ENCODE assay signal across 27 cellular contexts in genomic region chr19:732325-733069, GRCh38. TPM values are rescaled to one million over a fixed set of nuclear protein-coding genes. Genes with fewer than 3 reads are reported as not detected.
DNase-seq lines count a peak whose midpoint lies in the region; FAIRE-seq and TF ChIP-seq lines count a peak whose summit lies in the region.
"Had no signal": no experiment of that assay in that cellular context is flagged by ENCODE, and none has a peak within 500 bp of the region (broad histone marks: within the 10 kb centered on the region; RNA-seq: fewer than 3 reads in every experiment).

No MANE protein-coding gene starts in this region.

- H2BK15ac ChIP-seq in mesenchymal stem cell (ENCODE audit: low read depth, poor library complexity, severe bottlenecking), result no peak overlapping the region

- H4K8ac ChIP-seq in mesenchymal stem cell (ENCODE audit: low read length), result no peak overlapping the region

- no peak for TF ChIP-seq POLR2A in GM12892 (IDR thresholded peaks at IDR 0.05; ENCODE audit: low read depth, low read length)
- no peak for TF ChIP-seq POLR2A in vagina (IDR thresholded peaks at IDR 0.05)

- H3K23ac ChIP-seq in mesenchymal stem cell (ENCODE audit: low read length in 2 of 2), result no peak overlapping the region

- H3K27ac ChIP-seq in BLaER1 (peak overlapping the region; percentile 23), mesenchymal stem cell (ENCODE audit: low read length, poor library complexity, severe bottlenecking) (no peak overlapping the region), vagina (no peak overlapping the region), colonic mucosa (no peak overlapping the region)
- H3K27ac ChIP-seq: C4-2B had no signal

- H3K4me3 ChIP-seq in BLaER1 (no peak overlapping the region), mesenchymal stem cell (ENCODE audit: insufficient read depth in 1 of 2, low read depth in 1 of 2, low read length in 2 of 2) (no peak overlapping the region), vagina (no peak overlapping the region), colonic mucosa (no peak overlapping the region)
- H3K4me3 ChIP-seq: MG63 had no signal

- H3K27me3 ChIP-seq in BLaER1 (no peaks in the 10 kb centered on the region), mesenchymal stem cell (ENCODE audit: control insufficient read depth in 1 of 2, insufficient read depth in 1 of 2, low read length in 2 of 2) (no peaks in the 10 kb centered on the region), vagina (no peaks in the 10 kb centered on the region), colonic mucosa (no peaks in the 10 kb centered on the region)
- H3K27me3 ChIP-seq: MG63 had no signal

- H3K4me1 ChIP-seq in BLaER1 (peaks cover 78% of the 10 kb centered on the region), mesenchymal stem cell (ENCODE audit: control insufficient read depth, insufficient read depth, low read depth, low read length) (peaks cover 11% of the 10 kb centered on the region), vagina (no peaks in the 10 kb centered on the region), colonic mucosa (no peaks in the 10 kb centered on the region)
- H3K4me1 ChIP-seq: Caco-2 had no signal

- H2AK5ac ChIP-seq in mesenchymal stem cell (ENCODE audit: low read length, severe bottlenecking), result no peak overlapping the region

- H4K91ac ChIP-seq in mesenchymal stem cell (ENCODE audit: low read length), result peak overlapping the region; percentile 55

- no peak overlapping the region for H2BK12ac ChIP-seq in mesenchymal stem cell (ENCODE audit: low read length in 2 of 2)

- H4K20me1 ChIP-seq in BLaER1, result peaks cover 23% of the 10 kb centered on the region

- H2BK120ac ChIP-seq in mesenchymal stem cell (ENCODE audit: low read depth, low read length), result no peak overlapping the region

- H3K9me3 ChIP-seq in BLaER1 (no peaks in the 10 kb centered on the region), mesenchymal stem cell (ENCODE audit: control insufficient read depth, low read length) (no peaks in the 10 kb centered on the region), vagina (no peaks in the 10 kb centered on the region), colonic mucosa (no peaks in the 10 kb centered on the region)
- H3K9me3 ChIP-seq: Caco-2, MG63, SK-N-SH had no signal

- no peaks in the 10 kb centered on the region for H3K79me1 ChIP-seq in mesenchymal stem cell (replicated peaks; ENCODE audit: low read length, poor library complexity, severe bottlenecking)

- H3K9ac ChIP-seq in BLaER1 (no peak overlapping the region), mesenchymal stem cell (ENCODE audit: low read length) (no peak overlapping the region), colonic mucosa (ENCODE audit: low read depth in 2 of 2, low read length in 2 of 2) (no peak overlapping the region)
- H3K9ac ChIP-seq: SK-N-SH had no signal

- H3K18ac ChIP-seq in mesenchymal stem cell (ENCODE audit: low read depth in 1 of 2, low read length in 2 of 2), result no peak overlapping the region

- no peak overlapping the region for H3K4ac ChIP-seq in mesenchymal stem cell (ENCODE audit: low read depth in 1 of 2, low read length in 2 of 2)

- H3K36me3 ChIP-seq in BLaER1, result peaks cover 58% of the 10 kb centered on the region
- peaks cover 14 to 44% of the 10 kb centered on the region in 2 experiments for H3K36me3 ChIP-seq in mesenchymal stem cell (ENCODE audit: control insufficient read depth in 1 of 2, insufficient read depth in 2 of 2, low read depth in 1 of 2, low read length in 2 of 2)
- no peaks in the 10 kb centered on the region for H3K36me3 ChIP-seq in vagina
- H3K36me3 ChIP-seq in colonic mucosa, result no peaks in the 10 kb centered on the region
- H3K36me3 ChIP-seq: MG63 had no signal

- H3K14ac ChIP-seq in mesenchymal stem cell (ENCODE audit: low read length in 2 of 2), result no peak overlapping the region

- peak overlapping the region; percentile 46 for H3K4me2 ChIP-seq in BLaER1
- H3K4me2 ChIP-seq in mesenchymal stem cell (ENCODE audit: low read length, poor library complexity, severe bottlenecking), result no peak overlapping the region
- H3K4me2 ChIP-seq: SK-N-SH had no signal

- no peak overlapping the region for H2AFZ ChIP-seq in mesenchymal stem cell (ENCODE audit: low read depth, low read length)

- intact Hi-C loops in vagina (cut with DNase I) (loop anchor here (5.0 kb wide), 1 partner anchor 65 kb away; no protein-coding TSS in a partner anchor), colonic mucosa (cut with DNase I) (loop anchor here (1.0 to 5.0 kb wide), 2 partner anchors 68 to 150 kb away; no protein-coding TSS in a partner anchor)

- peak; percentile 24 for FAIRE-seq in GM12892 (lab: Jason Lieb, UNC)
- FAIRE-seq: A204.1, G401.6, GM12891, GM19239, HTR-8/SVneo, RCC 7860 had no signal

- no peak for TF ChIP-seq CTCF in vagina (IDR thresholded peaks at IDR 0.05)
- no peak for TF ChIP-seq CTCF in colonic mucosa (IDR thresholded peaks at IDR 0.05)

- no peak overlapping the region for H2BK5ac ChIP-seq in mesenchymal stem cell (ENCODE audit: low read depth, low read length, poor library complexity, severe bottlenecking)

- 88% methylated on average over 20 of the region's 20 CpGs for WGBS in mesenchymal stem cell

- DNase-seq in GM12892 (ENCODE audit: insufficient read length), result no peak
- peak; percentile 50 for DNase-seq in UCSD-AML1 (lab: John Stamatoyannopoulos, UW; ENCODE audit: unreplicated experiment)
- no peak for DNase-seq in mesenchymal stem cell
- DNase-seq in vagina (ENCODE audit: extremely low spot score in 2 of 2), result no peak
- DNase-seq in OCI-M2 (lab: John Stamatoyannopoulos, UW; ENCODE audit: unreplicated experiment), result no peak
- DNase-seq in colonic mucosa, result no peak
- DNase-seq: AML-193, Caco-2, H9, KBM-7, MG63, NCI-H2029, NCI-H446, NCI-H526 treated with DMSO at 0.1 percent for 48 hours, OCI-M1, SK-N-SH, SW 1271 had no signal

RNA-seq across cellular contexts. Expression of gene MISP, which starts 18.4 kb away (rescaled TPM):
- not detected for polyA plus RNA-seq in GM12892 (2012; ENCODE audit: missing spikeins)
- 0.06 TPM for polyA plus RNA-seq in mesenchymal stem cell (2013, experiment 1 of 2)
- 0.01 TPM for polyA plus RNA-seq in mesenchymal stem cell (2013, experiment 2 of 2)
- 0.49 TPM for total RNA-seq in vagina
- total RNA-seq in colonic mucosa, result 100 to 1,000 TPM; 285 to 320 TPM
- total RNA-seq: CD8-positive, alpha-beta T cell had no signal

RNA-seq across cellular contexts. Expression of gene PALM, which starts 23.8 kb away (rescaled TPM):
- 0.49 TPM for polyA plus RNA-seq in GM12892 (2012; ENCODE audit: missing spikeins)
- 14.3 TPM for polyA plus RNA-seq in mesenchymal stem cell (2013, experiment 1 of 2)
- polyA plus RNA-seq in mesenchymal stem cell (2013, experiment 2 of 2), result 15.1 TPM
- total RNA-seq in vagina (40.0 TPM), colonic mucosa (10 to 100 TPM in 1 of 2 donors, 1 to 10 TPM in 1; 3.9 to 13.5 TPM)
- total RNA-seq: CD8-positive, alpha-beta T cell had no signal

RNA-seq across cellular contexts. Expression of gene PRSS57, which starts 37.2 kb away (rescaled TPM):
- polyA plus RNA-seq in GM12892 (2012; ENCODE audit: missing spikeins), result not detected
- not detected for polyA plus RNA-seq in mesenchymal stem cell (2013, experiment 1 of 2)
- polyA plus RNA-seq in mesenchymal stem cell (2013, experiment 2 of 2), result 0.04 TPM
- total RNA-seq in vagina, result not detected
- not detected for total RNA-seq in colonic mucosa
- total RNA-seq: Caco-2; CD8-positive, alpha-beta T cell; H9; LHCN-M2 had no signal
- polyA plus RNA-seq: SK-N-SH had no signal

RNA-seq across cellular contexts. Expression of gene FSTL3, which starts 56.3 kb away (rescaled TPM):
- polyA plus RNA-seq in GM12892 (2012; ENCODE audit: missing spikeins), result 22.5 TPM
- polyA plus RNA-seq in mesenchymal stem cell (2013, experiment 1 of 2), result 33.8 TPM
- 36.5 TPM for polyA plus RNA-seq in mesenchymal stem cell (2013, experiment 2 of 2)
- total RNA-seq in vagina (129 TPM), colonic mucosa (10 to 100 TPM in 1 of 2 donors, 1 to 10 TPM in 1; 4.5 to 10.1 TPM)

Comparison
In these comparisons a context has a peak if more than half of its experiments do, and no peak if none do; other contexts are left out.
1. RNA of gene MISP, which starts 18.4 kb away (total RNA-seq): 285 to 320 TPM in colonic mucosa; 0.49 TPM in vagina (single experiment); every median in the first group is over 100 times any median in the second.